20 cellular contexts compared by ENCODE assay signal in the genomic region with DNA sequence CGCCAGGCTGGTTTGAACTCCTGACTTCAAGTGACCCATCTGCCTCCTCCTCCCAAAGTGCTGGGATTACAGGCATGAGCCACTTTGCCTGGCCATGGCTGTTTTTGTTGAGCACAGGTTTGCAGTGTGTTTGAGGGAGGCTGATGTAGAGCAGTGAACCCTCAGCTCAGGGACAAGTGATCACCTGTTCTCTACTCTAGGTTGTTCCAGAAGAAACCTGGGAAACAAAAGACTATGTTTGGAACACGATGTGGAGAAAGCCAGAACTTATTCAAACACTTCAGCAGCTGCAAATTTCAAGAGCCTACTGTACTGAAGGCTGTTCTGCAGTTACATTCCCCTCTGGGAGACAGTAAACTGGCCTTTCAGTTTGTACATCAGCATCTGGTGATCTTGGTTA. TPM values are rescaled to one million over a fixed set of nuclear protein-coding genes. Genes with fewer than 3 reads are reported as not detected.
DNase-seq lines count a peak whose midpoint lies in the region; ATAC-seq and TF ChIP-seq lines count a peak whose summit lies in the region.
"Had no signal": no experiment of that assay in that cellular context is flagged by ENCODE, and none has a peak within 500 bp of the region (broad histone marks: within the 10 kb centered on the region; RNA-seq: fewer than 3 reads in every experiment).

No MANE protein-coding gene starts in this region.

- H3K4me2 ChIP-seq in BLaER1 = peak overlapping the region; percentile 84

- H3K4me3 ChIP-seq in BLaER1 (no peak overlapping the region), H7 (ENCODE audit: insufficient read depth, low read depth, low read length) (no peak overlapping the region), WERI-Rb-1 (ENCODE audit: low read depth, low read length) (no peak overlapping the region), left lung (no peak overlapping the region), heart left ventricle (no peak overlapping the region)
- H3K4me3 ChIP-seq: GM12878, HAP-1 had no signal

- H3K36me3 ChIP-seq in BLaER1 (no peaks in the 10 kb centered on the region), H7 (replicated peaks; ENCODE audit: control insufficient read depth, insufficient read depth, low read length) (no peaks in the 10 kb centered on the region), WERI-Rb-1 (peaks cover 83% of the 10 kb centered on the region), left lung (no peaks in the 10 kb centered on the region), heart left ventricle (no peaks in the 10 kb centered on the region)
- H3K36me3 ChIP-seq: HAP-1 had no signal

- TF ChIP-seq CTCF in WERI-Rb-1 (IDR thresholded peaks at IDR 0.05; ENCODE audit: low read depth, low read length) (no peak), left lung (IDR thresholded peaks at IDR 0.05) (no peak), heart left ventricle (IDR thresholded peaks at IDR 0.05) (no peak), chondrocyte (IDR thresholded peaks at IDR 0.05) (no peak)

- H3K36me3 Mint-ChIP-seq in chondrocyte (ENCODE audit: low read depth) = no peaks in the 10 kb centered on the region
- H3K36me3 Mint-ChIP-seq: CD4-positive, alpha-beta memory T cell had no signal

- H3K9me3 Mint-ChIP-seq in chondrocyte (ENCODE audit: low read depth) = no peaks in the 10 kb centered on the region
- H3K9me3 Mint-ChIP-seq: CD4-positive, alpha-beta memory T cell; HFFc6 had no signal

- no peak overlapping the region for H3K27ac Mint-ChIP-seq in chondrocyte (ENCODE audit: unreplicated experiment)
- H3K27ac Mint-ChIP-seq: CD4-positive, alpha-beta memory T cell; HFFc6 had no signal

- H3K9me3 ChIP-seq in BLaER1 = no peaks in the 10 kb centered on the region
- no peaks in the 10 kb centered on the region for H3K9me3 ChIP-seq in WERI-Rb-1 (ENCODE audit: severe bottlenecking)
- no peaks in the 10 kb centered on the region for H3K9me3 ChIP-seq in left lung
- no peaks in the 10 kb centered on the region for H3K9me3 ChIP-seq in heart left ventricle
- H3K9me3 ChIP-seq: HAP-1 had no signal

- H3K4me1 ChIP-seq in BLaER1 (peaks cover 55% of the 10 kb centered on the region), left lung (no peaks in the 10 kb centered on the region), heart left ventricle (peaks cover 0 to 11% (median 0%) of the 10 kb centered on the region in 12 donors)
- H3K4me1 ChIP-seq: HAP-1 had no signal

- H3K4me3 Mint-ChIP-seq in chondrocyte (ENCODE audit: unreplicated experiment) = no peak overlapping the region
- H3K4me3 Mint-ChIP-seq: CD4-positive, alpha-beta memory T cell; HFFc6 had no signal

- no peaks in the 10 kb centered on the region for H4K20me1 ChIP-seq in BLaER1

- ATAC-seq in left lung (peak; percentile 77), heart left ventricle (no peak), GM18858 (IDR thresholded peaks at IDR 0.05; ENCODE audit: unreplicated experiment) (no peak)
- ATAC-seq: GM12878 had no signal

- H3K27me3 Mint-ChIP-seq in chondrocyte (ENCODE audit: low read depth) = peaks cover 6% of the 10 kb centered on the region

- H3K27ac ChIP-seq in BLaER1 (no peak overlapping the region), WERI-Rb-1 (peak overlapping the region; percentile 23; the same call in 1 of the 2 replicates), left lung (no peak overlapping the region), heart left ventricle (no peak overlapping the region)

- peaks cover 6% of the 10 kb centered on the region for H3K4me1 Mint-ChIP-seq in chondrocyte (ENCODE audit: low read depth)

- intact Hi-C loops in left lung (cut with DNase I) (no loop called here), heart left ventricle (cut with DNase I) (no loop called here)

- WGBS in heart left ventricle, 4 donors = 66 to 84% (median 82%) methylated on average over 2 of the region's 2 CpGs

- DNase-seq in H7 = peak; percentile 8
- DNase-seq in WERI-Rb-1 = no peak
- DNase-seq in left lung = peak in 1 of 2 donors; percentile 1
- no peak for DNase-seq in inferior parietal cortex (ENCODE audit: extremely low spot score)
- DNase-seq in heart left ventricle = no peak
- DNase-seq in chondrocyte (ENCODE audit: low spot score) = no peak
- DNase-seq: ACHN; C1 segment of cervical spinal cord; CD4-positive, alpha-beta memory T cell; DMS79; GOT3; HFFc6; IMR-90; KG1 had no signal

- no peak for TF ChIP-seq POLR2A in heart left ventricle (IDR thresholded peaks at IDR 0.05)

- no peak overlapping the region for H3K9ac ChIP-seq in BLaER1

- H3K27me3 ChIP-seq in BLaER1 (peaks cover 48% of the 10 kb centered on the region), H7 (ENCODE audit: control insufficient read depth, insufficient read depth, low read length) (peaks cover 4% of the 10 kb centered on the region; the same call in 1 of the 2 replicates), WERI-Rb-1 (ENCODE audit: insufficient read depth, low read depth, severe bottlenecking) (no peaks in the 10 kb centered on the region), left lung (peaks cover 14 to 85% of the 10 kb centered on the region in 2 donors), heart left ventricle (peaks cover 0 to 69% (median 10%) of the 10 kb centered on the region in 9 donors)

RNA-seq across cellular contexts. Expression of a gene that starts 4.7 kb away (rescaled TPM):
- 0.55 and 1.3 TPM in 2 replicates for total RNA-seq in H7 (2014; rRNA removed; shearing (Covaris generic))
- total RNA-seq in left lung (not detected), heart left ventricle (not detected), chondrocyte (not detected in 3 replicates)
- under 1 TPM in 1 of 2 donors, not detected in 1; 0.15 TPM for polyA plus RNA-seq in heart left ventricle
- total RNA-seq: A172; CD4-positive, alpha-beta memory T cell; G401; GM12878; HFFc6; IMR-90 had no signal
- polyA plus RNA-seq: CD4-positive, alpha-beta memory T cell; GM12878; IMR-90 had no signal

RNA-seq across cellular contexts. Expression of a gene that starts 11.1 kb away (rescaled TPM):
- total RNA-seq in H7 (2014; rRNA removed; shearing (Covaris generic)) = 17.6 and 18.0 TPM in 2 replicates
- total RNA-seq in left lung = 10 to 100 TPM; 18.1 to 22.4 TPM
- total RNA-seq in heart left ventricle = 10 to 100 TPM; 25.8 to 54.3 (median 37.1) TPM
- 10 to 100 TPM; 26.6 to 34.1 TPM for polyA plus RNA-seq in heart left ventricle
- total RNA-seq in chondrocyte = 35.1 to 57.1 TPM (median 56.8 TPM) in 3 replicates

RNA-seq across cellular contexts. Expression of a gene that starts 39.8 kb away (rescaled TPM):
- total RNA-seq in H7 (2014; rRNA removed; shearing (Covaris generic)) = 2,080 and 2,249 TPM in 2 replicates
- total RNA-seq in left lung = 1,000 to 10,000 TPM in 1 of 2 donors, 100 to 1,000 TPM in 1; 858 to 1,030 TPM
- total RNA-seq in heart left ventricle = 100 to 1,000 TPM; 472 to 700 (median 532) TPM
- 1,000 to 10,000 TPM in 1 of 2 donors, 100 to 1,000 TPM in 1; 356 to 1,412 TPM for polyA plus RNA-seq in heart left ventricle
- total RNA-seq in chondrocyte = 844 to 899 TPM (median 848 TPM) in 3 replicates

RNA-seq across cellular contexts. Expression of a gene that starts 55.9 kb away (rescaled TPM):
- total RNA-seq in H7 (2014; rRNA removed; shearing (Covaris generic)) = 18.7 and 22.8 TPM in 2 replicates
- 1 to 10 TPM; 5.4 to 7.9 TPM for total RNA-seq in left lung
- 1 to 10 TPM; 2.1 to 4.6 (median 3.8) TPM for total RNA-seq in heart left ventricle
- polyA plus RNA-seq in heart left ventricle = 1 to 10 TPM; 1.3 to 3.6 TPM
- total RNA-seq in chondrocyte = 5.6 to 7.4 TPM (median 6.8 TPM) in 3 replicates
